8 cellular contexts compared by ENCODE assay signal in genomic region chr20:62668441-62669027, GRCh38. TPM values are rescaled to one million over a fixed set of nuclear protein-coding genes. Genes with fewer than 3 reads are reported as not detected.
DNase-seq lines count a peak whose midpoint lies in the region; ATAC-seq, FAIRE-seq and TF ChIP-seq lines count a peak whose summit lies in the region.

No MANE protein-coding gene starts in this region.

- peaks cover 3% of the 10 kb centered on the region for H3K4me1 Mint-ChIP-seq in activated CD4-positive, alpha-beta T cell treated with anti-CD3 and anti-CD28 coated beads, Interleukin-2, amount 10 ng/mL, durations not matched to agents 24 days and 14 days
- peaks cover 14% of the 10 kb centered on the region for H3K4me1 Mint-ChIP-seq in activated CD8-positive, alpha-beta memory T cell treated with anti-CD3 and anti-CD28 coated beads, Interleukin-2, amount 10 ng/mL, durations not matched to agents 7 days and 5 days

- CTCF ChIA-PET in activated CD8-positive, alpha-beta memory T cell treated with anti-CD3 and anti-CD28 coated beads, Interleukin-2, amount 10 ng/mL, durations not matched to agents 7 days and 5 days (lab: Charles Lee) = interaction anchor here (1.0 to 1.4 kb wide), 3 partner anchors 123 to 181 kb away, joined by 3 to 8 read pairs (median 3); no protein-coding TSS in a partner anchor

- peaks cover 45% of the 10 kb centered on the region for H3K36me3 Mint-ChIP-seq in activated CD4-positive, alpha-beta T cell treated with anti-CD3 and anti-CD28 coated beads, Interleukin-2, amount 10 ng/mL, durations not matched to agents 24 days and 14 days (ENCODE audit: low read depth)
- peaks cover 29% of the 10 kb centered on the region for H3K36me3 Mint-ChIP-seq in activated CD8-positive, alpha-beta memory T cell treated with anti-CD3 and anti-CD28 coated beads, Interleukin-2, amount 10 ng/mL, durations not matched to agents 7 days and 5 days

- no peak for FAIRE-seq in GM18507 (lab: Jason Lieb, UNC)

- no peak for ATAC-seq in activated CD8-positive, alpha-beta memory T cell treated with anti-CD3 and anti-CD28 coated beads, Interleukin-2, amount 10 ng/mL, durations not matched to agents 7 days and 5 days

- H3K27ac Mint-ChIP-seq in activated CD4-positive, alpha-beta T cell treated with anti-CD3 and anti-CD28 coated beads, Interleukin-2, amount 10 ng/mL, durations not matched to agents 24 days and 14 days = no peak overlapping the region
- no peak overlapping the region for H3K27ac Mint-ChIP-seq in activated CD8-positive, alpha-beta memory T cell treated with anti-CD3 and anti-CD28 coated beads, Interleukin-2, amount 10 ng/mL, durations not matched to agents 7 days and 5 days

- peak; percentile 85 for TF ChIP-seq CTCF in AG09319 (IDR thresholded peaks at IDR 0.05; ENCODE audit: low read depth, low read length)
- peak; percentile 68 for TF ChIP-seq CTCF in epithelial cell of proximal tubule (conservative IDR thresholded peaks at IDR 0.05; ENCODE audit: low read depth, low read length)

- intact Hi-C loops in activated CD4-positive, alpha-beta T cell treated with anti-CD3 and anti-CD28 coated beads, Interleukin-2, amount 10 ng/mL, durations not matched to agents 24 days and 14 days (cut with micrococcal nuclease) = loop anchor here (1.0 kb wide), 1 partner anchor 123 kb away; no protein-coding TSS in a partner anchor

- H3K4me3 ChIP-seq in epithelial cell of proximal tubule (ENCODE audit: low read depth, low read length) = no peak overlapping the region

- H3K4me3 Mint-ChIP-seq in activated CD4-positive, alpha-beta T cell treated with anti-CD3 and anti-CD28 coated beads, Interleukin-2, amount 10 ng/mL, durations not matched to agents 24 days and 14 days = no peak overlapping the region
- no peak overlapping the region for H3K4me3 Mint-ChIP-seq in activated CD8-positive, alpha-beta memory T cell treated with anti-CD3 and anti-CD28 coated beads, Interleukin-2, amount 10 ng/mL, durations not matched to agents 7 days and 5 days

- H3K27me3 Mint-ChIP-seq in activated CD4-positive, alpha-beta T cell treated with anti-CD3 and anti-CD28 coated beads, Interleukin-2, amount 10 ng/mL, durations not matched to agents 24 days and 14 days = no peaks in the 10 kb centered on the region
- H3K27me3 Mint-ChIP-seq in activated CD8-positive, alpha-beta memory T cell treated with anti-CD3 and anti-CD28 coated beads, Interleukin-2, amount 10 ng/mL, durations not matched to agents 7 days and 5 days = no peaks in the 10 kb centered on the region

- H3K9me3 Mint-ChIP-seq in activated CD4-positive, alpha-beta T cell treated with anti-CD3 and anti-CD28 coated beads, Interleukin-2, amount 10 ng/mL, durations not matched to agents 24 days and 14 days = no peaks in the 10 kb centered on the region
- no peaks in the 10 kb centered on the region for H3K9me3 Mint-ChIP-seq in activated CD8-positive, alpha-beta memory T cell treated with anti-CD3 and anti-CD28 coated beads, Interleukin-2, amount 10 ng/mL, durations not matched to agents 7 days and 5 days (ENCODE audit: low read depth)

- DNase-seq in AG09319 (ENCODE audit: extremely low read depth, low read depth) (peak; percentile 44), GM18507 (ENCODE audit: extremely low spot score, insufficient read length, low read depth) (peak; percentile 47), NCI-H2171 (lab: John Stamatoyannopoulos, UW) (peak; percentile 73), epithelial cell of proximal tubule (ENCODE audit: low read depth) (no peak), middle frontal gyrus (ENCODE audit: extremely low spot score, low spot score) (peak; percentile 68), ureter (ENCODE audit: low spot score) (peak; percentile 80)
- peak; percentile 77 for DNase-seq in activated CD4-positive, alpha-beta T cell treated with anti-CD3 and anti-CD28 coated beads, Interleukin-2, amount 10 ng/mL, durations not matched to agents 24 days and 14 days
- no peak for DNase-seq in activated CD8-positive, alpha-beta memory T cell treated with anti-CD3 and anti-CD28 coated beads, Interleukin-2, amount 10 ng/mL, durations not matched to agents 7 days and 5 days

RNA-seq across cellular contexts. Expression of gene SLCO4A1, which starts 26.2 kb away (rescaled TPM):
- total RNA-seq in activated CD4-positive, alpha-beta T cell treated with anti-CD3 and anti-CD28 coated beads, Interleukin-2, amount 10 ng/mL, durations not matched to agents 24 days and 14 days = 57.8 and 67.3 TPM in 2 replicates
- total RNA-seq in epithelial cell of proximal tubule = 48.3 and 57.3 TPM in 2 replicates
- 33.2 TPM for total RNA-seq in ureter
- 10 to 100 TPM; 74.7 to 79.2 TPM for total RNA-seq in activated CD8-positive, alpha-beta memory T cell treated with anti-CD3 and anti-CD28 coated beads, Interleukin-2, amount 10 ng/mL, durations not matched to agents 7 days and 5 days

RNA-seq across cellular contexts. Expression of gene NTSR1, which starts 40.1 kb away (rescaled TPM):
- not detected in 2 replicates for total RNA-seq in activated CD4-positive, alpha-beta T cell treated with anti-CD3 and anti-CD28 coated beads, Interleukin-2, amount 10 ng/mL, durations not matched to agents 24 days and 14 days
- total RNA-seq in epithelial cell of proximal tubule (0.29 TPM in 1 of 2 replicates, not detected in the other), ureter (not detected)
- not detected for total RNA-seq in activated CD8-positive, alpha-beta memory T cell treated with anti-CD3 and anti-CD28 coated beads, Interleukin-2, amount 10 ng/mL, durations not matched to agents 7 days and 5 days

Comparison
In these comparisons a context has a peak if more than half of its experiments do, and no peak if none do; other contexts are left out.
1. DNase-seq: peak in AG09319 (single experiment), GM18507 (single experiment), NCI-H2171 (single experiment), activated CD4-positive, alpha-beta T cell treated with anti-CD3 and anti-CD28 coated beads, Interleukin-2, amount 10 ng/mL, durations not matched to agents 24 days and 14 days (single experiment), middle frontal gyrus (single experiment) and ureter (single experiment); none in epithelial cell of proximal tubule (single experiment) and activated CD8-positive, alpha-beta memory T cell treated with anti-CD3 and anti-CD28 coated beads, Interleukin-2, amount 10 ng/mL, durations not matched to agents 7 days and 5 days (single experiment).